In genomic region chr15:50354838-50355611, GRCh38 we compare ENCODE assay signal across 8 cellular contexts. TPM values are rescaled to one million over a fixed set of nuclear protein-coding genes. Genes with fewer than 3 reads are reported as not detected.
DNase-seq lines count a peak whose midpoint lies in the region; ATAC-seq and TF ChIP-seq lines count a peak whose summit lies in the region.

GABPB1 (minus strand) TSS chr15:50355198; CDS start chr15:50309798, 45,400 bp downstream.

- no peaks in the 10 kb centered on the region for H3K27me3 ChIP-seq in hepatocyte

- WGBS in hepatocyte (ENCODE audit: low lambda C conversion rate, missing lambda C conversion rate): under 1% methylated on average over 68 of the region's 69 CpGs

- H4K20me1 ChIP-seq in hepatocyte (ENCODE audit: insufficient read depth, poor library complexity, severe bottlenecking): peaks cover 11% of the 10 kb centered on the region

- in situ Hi-C loops in GM13977 (cut with MboI; ENCODE audit: low pct_unique_long_range_greater_than_20kb, low sequenced_read_pairs, unreplicated experiment): no loop called here

- peak; percentile 86 for DNase-seq in GM13977 (ENCODE audit: low spot score)
- peak; percentile 53 for DNase-seq in NCI-H2029 (lab: John Stamatoyannopoulos, UW)
- DNase-seq in T1000 (lab: John Stamatoyannopoulos, UW): peak; percentile 89
- DNase-seq in astrocyte of the hippocampus (ENCODE audit: low read depth, low spot score): peak; percentile 98
- DNase-seq in hepatocyte (ENCODE audit: low spot score): peak; percentile 93
- DNase-seq in retina: peak; percentile 100

- TF ChIP-seq CTCF in GM13977 (IDR thresholded peaks at IDR 0.05; ENCODE audit: extremely low read depth, insufficient read depth, missing control alignments): no peak
- no peak for TF ChIP-seq CTCF in hepatocyte (IDR thresholded peaks at IDR 0.05; ENCODE audit: poor library complexity)

- H3K79me2 ChIP-seq in hepatocyte: peaks cover 83% of the 10 kb centered on the region

- peak within 1 kb of the TSS; percentile 81 for H3K4me2 ChIP-seq in hepatocyte

- peak within 1 kb of the TSS; percentile 90 for H2AFZ ChIP-seq in hepatocyte

- H3K9me2 ChIP-seq in hepatocyte (replicated peaks; ENCODE audit: insufficient read depth): no peaks in the 10 kb centered on the region

- no peaks in the 10 kb centered on the region for H3K36me3 ChIP-seq in hepatocyte (replicated peaks; ENCODE audit: insufficient read depth, low read depth)

- peak; percentile 37 for ATAC-seq in HG02938 (IDR thresholded peaks at IDR 0.05; ENCODE audit: unreplicated experiment)
- no peak for ATAC-seq in GM18519 (IDR thresholded peaks at IDR 0.05; ENCODE audit: low FRiP score, unreplicated experiment)

- H3K4me3 ChIP-seq in hepatocyte: peak within 1 kb of the TSS; percentile 80

- no peaks in the 10 kb centered on the region for H3K9me3 ChIP-seq in hepatocyte (ENCODE audit: low read depth)

- H3K27ac ChIP-seq in hepatocyte: peak within 1 kb of the TSS; percentile 100

- H3K4me1 ChIP-seq in hepatocyte (ENCODE audit: insufficient read depth): peaks cover 28% of the 10 kb centered on the region

RNA-seq across cellular contexts. Expression of gene GABPB1, which starts in this region (rescaled TPM):
- 35.7 and 38.7 TPM in 2 replicates for total RNA-seq in hepatocyte
- polyA plus RNA-seq in hepatocyte: 18.2 and 23.3 TPM in 2 replicates
